11 cellular contexts compared by ENCODE assay signal in the genomic region with DNA sequence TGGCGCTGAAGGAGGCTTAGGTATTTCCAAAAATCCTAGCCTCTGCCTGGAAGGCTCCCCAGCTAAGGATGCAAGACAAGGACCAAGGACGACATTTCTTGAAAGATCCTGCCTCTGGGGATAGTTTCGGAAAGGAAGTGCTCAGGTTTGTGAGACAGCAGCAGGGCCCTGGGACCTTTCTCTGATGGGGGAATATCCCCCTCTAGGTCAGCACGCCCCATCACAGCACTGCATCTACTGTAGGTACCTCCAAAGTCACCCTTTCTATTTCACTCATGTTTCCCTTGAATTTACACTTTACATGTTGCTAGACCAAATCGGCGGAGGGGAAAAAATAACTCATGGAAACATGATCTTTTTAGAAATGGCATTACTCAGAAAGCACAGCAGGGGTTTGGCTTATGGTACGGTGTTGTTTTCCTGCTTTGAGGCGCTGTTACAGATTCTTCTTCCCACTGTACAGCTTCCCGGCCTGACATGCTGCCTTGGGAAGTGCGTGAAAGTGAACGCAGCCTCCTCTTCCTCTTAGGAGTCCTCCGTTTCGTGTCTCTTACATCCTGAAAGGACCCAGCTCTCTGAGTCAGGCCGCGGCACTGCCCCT.
DNase-seq lines count a peak whose midpoint lies in the region; TF ChIP-seq lines count a peak whose summit lies in the region.
"Had no signal": no experiment of that assay in that cellular context is flagged by ENCODE, and none has a peak within 500 bp of the region (broad histone marks: within the 10 kb centered on the region; RNA-seq: fewer than 3 reads in every experiment).

No MANE protein-coding gene starts in this region.

- intact Hi-C loops in dorsolateral prefrontal cortex (cut with DNase I): no loop called here

- no peaks in the 10 kb centered on the region for H3K36me3 Mint-ChIP-seq in type B pancreatic cell
- no peaks in the 10 kb centered on the region for H3K36me3 Mint-ChIP-seq in activated naive CD4-positive, alpha-beta T cell treated with anti-CD3 and anti-CD28 coated beads, Interleukin-2, amount 10 ng/mL, durations not matched to agents 7 days and 5 days

- H3K27me3 Mint-ChIP-seq in type B pancreatic cell: peaks cover 32% of the 10 kb centered on the region
- H3K27me3 Mint-ChIP-seq in activated naive CD4-positive, alpha-beta T cell treated with anti-CD3 and anti-CD28 coated beads, Interleukin-2, amount 10 ng/mL, durations not matched to agents 7 days and 5 days: peaks cover 34% of the 10 kb centered on the region

- H3K4me3 ChIP-seq in dorsolateral prefrontal cortex: peak overlapping the region in 2 of 59 donors; percentile 9 to 29
- H3K4me3 ChIP-seq: thyroid gland had no signal

- CTCF ChIA-PET in activated naive CD4-positive, alpha-beta T cell treated with anti-CD3 and anti-CD28 coated beads, Interleukin-2, amount 10 ng/mL, durations not matched to agents 7 days and 5 days (lab: Charles Lee): no interaction called here

- H3K27me3 ChIP-seq in dorsolateral prefrontal cortex: peaks cover 0 to 41% (median 22%) of the 10 kb centered on the region in 45 donors
- H3K27me3 ChIP-seq: thyroid gland had no signal

- H3K27ac ChIP-seq in dorsolateral prefrontal cortex: no peak overlapping the region
- H3K27ac ChIP-seq: parathyroid adenoma, thyroid gland had no signal

- H3K4me3 Mint-ChIP-seq in type B pancreatic cell: no peak overlapping the region
- no peak overlapping the region for H3K4me3 Mint-ChIP-seq in activated naive CD4-positive, alpha-beta T cell treated with anti-CD3 and anti-CD28 coated beads, Interleukin-2, amount 10 ng/mL, durations not matched to agents 7 days and 5 days

- peaks cover 20% of the 10 kb centered on the region for H3K4me1 Mint-ChIP-seq in type B pancreatic cell (ENCODE audit: unreplicated experiment)
- no peaks in the 10 kb centered on the region for H3K4me1 Mint-ChIP-seq in activated naive CD4-positive, alpha-beta T cell treated with anti-CD3 and anti-CD28 coated beads, Interleukin-2, amount 10 ng/mL, durations not matched to agents 7 days and 5 days

- peak; percentile 17 for DNase-seq in stimulated activated CD4-positive, alpha-beta T cell treated with anti-CD3 and anti-CD28 coated beads, Interleukin-1b, Interleukin-23, amount 100 ng/mL, for 48 hours
- no peak for DNase-seq in stimulated activated CD4-positive, alpha-beta T cell treated with anti-CD3 and anti-CD28 coated beads, Interleukin-4, amount 100 ng/mL, for 4 hours
- peak; percentile 24 for DNase-seq in RPMI8226
- DNase-seq in iris pigment epithelial cell (ENCODE audit: low read depth): peak; percentile 18
- DNase-seq in type B pancreatic cell (ENCODE audit: extremely low spot score, unreplicated experiment): no peak
- no peak for DNase-seq in activated naive CD4-positive, alpha-beta T cell treated with anti-CD3 and anti-CD28 coated beads, Interleukin-2, amount 10 ng/mL, durations not matched to agents 7 days and 5 days
- no peak for DNase-seq in dorsolateral prefrontal cortex
- DNase-seq in retina: no peak
- DNase-seq: activated T-cell treated with anti-CD3 and anti-CD28 coated beads, Interleukin-2, amount 50 U/mL, for 1 hour; thyroid gland had no signal

- H3K9me3 Mint-ChIP-seq in type B pancreatic cell: no peaks in the 10 kb centered on the region
- no peaks in the 10 kb centered on the region for H3K9me3 Mint-ChIP-seq in activated naive CD4-positive, alpha-beta T cell treated with anti-CD3 and anti-CD28 coated beads, Interleukin-2, amount 10 ng/mL, durations not matched to agents 7 days and 5 days

- H3K27ac Mint-ChIP-seq in type B pancreatic cell: peak overlapping the region; percentile 53
- no peak overlapping the region for H3K27ac Mint-ChIP-seq in activated naive CD4-positive, alpha-beta T cell treated with anti-CD3 and anti-CD28 coated beads, Interleukin-2, amount 10 ng/mL, durations not matched to agents 7 days and 5 days

- TF ChIP-seq CTCF in type B pancreatic cell (conservative IDR thresholded peaks at IDR 0.05) (no peak), dorsolateral prefrontal cortex (IDR thresholded peaks at IDR 0.05 in 54 of 56, conservative IDR thresholded peaks at IDR 0.05 in 2 of 56; ENCODE audit: low read depth in 1 of 56, partially characterized antibody in 56 of 56) (no peak)

Comparison
In these comparisons a context has a peak if more than half of its experiments do, and no peak if none do; other contexts are left out.
1. DNase-seq: peak in stimulated activated CD4-positive, alpha-beta T cell treated with anti-CD3 and anti-CD28 coated beads, Interleukin-1b, Interleukin-23, amount 100 ng/mL, for 48 hours (single experiment), RPMI8226 (single experiment) and iris pigment epithelial cell (single experiment); none in stimulated activated CD4-positive, alpha-beta T cell treated with anti-CD3 and anti-CD28 coated beads, Interleukin-4, amount 100 ng/mL, for 4 hours (0 of 2), type B pancreatic cell (single experiment), activated naive CD4-positive, alpha-beta T cell treated with anti-CD3 and anti-CD28 coated beads, Interleukin-2, amount 10 ng/mL, durations not matched to agents 7 days and 5 days (single experiment), dorsolateral prefrontal cortex (0 of 10) and retina (single experiment).